ENCODE assay signal across 1 cellular context in the genomic region with DNA sequence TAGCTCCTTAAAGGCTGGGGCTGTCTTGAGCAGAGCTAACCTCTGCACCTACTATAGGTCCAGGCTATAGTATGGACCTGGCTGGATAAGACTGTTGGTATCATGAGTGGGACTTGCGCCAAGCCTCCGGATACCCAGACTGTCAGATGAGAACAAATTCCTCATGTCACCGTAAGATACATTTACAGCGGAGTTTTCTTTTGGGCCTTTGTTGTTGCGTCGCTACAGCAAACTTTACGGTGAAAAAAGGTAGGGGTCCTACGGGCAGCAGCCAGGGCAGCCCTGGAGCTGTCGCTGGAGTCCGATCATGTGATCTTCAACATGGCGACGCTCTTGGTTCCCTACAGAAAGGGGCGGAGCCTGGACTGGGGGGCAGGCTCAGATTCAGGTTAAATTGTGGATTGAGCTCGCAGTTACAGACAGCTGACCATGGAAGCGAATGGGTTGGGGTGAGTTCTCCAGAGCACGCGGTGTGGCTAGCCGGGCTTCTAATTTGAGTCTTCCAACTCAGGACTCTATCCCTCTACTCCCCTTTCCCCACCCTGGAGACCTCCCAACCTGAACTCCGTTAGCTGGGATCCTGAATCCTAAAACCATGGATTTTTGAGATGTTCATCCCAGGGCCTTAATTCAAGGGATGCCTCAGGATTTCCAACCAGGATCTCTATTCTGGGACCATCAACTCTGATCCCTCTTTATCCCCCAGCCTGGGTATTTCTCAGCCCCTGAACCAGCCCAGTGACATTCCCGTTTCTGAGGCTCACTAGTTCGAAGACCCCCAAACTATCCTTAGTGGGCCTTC.
TF ChIP-seq lines count a peak whose summit lies in the region.

A gene (plus strand): TSS at position 418 of the 802 bp plus-strand sequence. CDS start 12 bp downstream, at position 430.

TF ChIP-seq in H1, 55 proteins besides CTCF, POLR2A, EP300 and RAD21:
- TF ChIP-seq, protein P1, sequence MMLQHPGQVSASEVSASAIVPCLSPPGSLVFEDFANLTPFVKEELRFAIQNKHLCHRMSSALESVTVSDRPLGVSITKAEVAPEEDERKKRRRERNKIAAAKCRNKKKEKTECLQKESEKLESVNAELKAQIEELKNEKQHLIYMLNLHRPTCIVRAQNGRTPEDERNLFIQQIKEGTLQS (IDR thresholded peaks at IDR 0.05; ENCODE audit: insufficient read depth, low read depth, low read length) = peak; percentile 76
- TF ChIP-seq CREB1 (IDR thresholded peaks at IDR 0.05) (peak; percentile 74), MAFK (IDR thresholded peaks at IDR 0.05; ENCODE audit: low read depth, low read length) (peak; percentile 94), PHF8 (conservative IDR thresholded peaks at IDR 0.05; ENCODE audit: low read depth, low read length) (peak; percentile 61), SIN3A (conservative IDR thresholded peaks at IDR 0.05 in 1 of 2, IDR thresholded peaks at IDR 0.05 in 1 of 2; ENCODE audit: low read depth in 1 of 2, low read length in 2 of 2) (peak; percentile 97 to 98), KDM4A (IDR thresholded peaks at IDR 0.05; ENCODE audit: low read depth, low read length, severe bottlenecking) (peak; percentile 37), TBP (IDR thresholded peaks at IDR 0.05; ENCODE audit: low read depth, low read length) (peak; percentile 85), SP4 (IDR thresholded peaks at IDR 0.05; ENCODE audit: low read length) (peak; percentile 99), POLR2AphosphoS5 (IDR thresholded peaks at IDR 0.05; ENCODE audit: low read depth, low read length) (peak; percentile 79), BRCA1 (IDR thresholded peaks at IDR 0.05; ENCODE audit: low read depth, low read length) (no peak), EGR1 (IDR thresholded peaks at IDR 0.05; ENCODE audit: borderline replicate concordance, low read depth, low read length) (peak; percentile 79), CHD2 (IDR thresholded peaks at IDR 0.05; ENCODE audit: low read length) (no peak), YY1 (IDR thresholded peaks at IDR 0.05; ENCODE audit: low read depth, low read length) (peak; percentile 99), ASH2L (IDR thresholded peaks at IDR 0.05; ENCODE audit: low read length) (peak; percentile 51), EZH2 (IDR thresholded peaks at IDR 0.05; ENCODE audit: low read depth, low read length, severe bottlenecking) (no peak), KDM5A (IDR thresholded peaks at IDR 0.05; ENCODE audit: low read length) (peak; percentile 35; the same call in 1 of the 2 replicates), TAF7 (optimal IDR thresholded peaks at IDR 0.05; ENCODE audit: borderline replicate concordance, low read depth, low read length) (peak; percentile 81), HDAC2 (IDR thresholded peaks at IDR 0.05; ENCODE audit: borderline replicate concordance in 1 of 2, low read depth in 2 of 2, low read length in 2 of 2) (0 out of 4 replicates have a peak, but pooled peaks of 1 of the 2 experiments have one; percentile 57), SP1 (IDR thresholded peaks at IDR 0.05; ENCODE audit: low read depth, low read length) (peak; percentile 93), TEAD4 (IDR thresholded peaks at IDR 0.05; ENCODE audit: low read depth, low read length) (no peak), KDM1A (IDR thresholded peaks at IDR 0.05; ENCODE audit: borderline replicate concordance, low read length) (no peak), SIX5 (IDR thresholded peaks at IDR 0.05; ENCODE audit: low read depth, low read length) (no peak), TAF1 (IDR thresholded peaks at IDR 0.05; ENCODE audit: low read depth, low read length) (peak; percentile 90)
- TF ChIP-seq, protein P2, sequence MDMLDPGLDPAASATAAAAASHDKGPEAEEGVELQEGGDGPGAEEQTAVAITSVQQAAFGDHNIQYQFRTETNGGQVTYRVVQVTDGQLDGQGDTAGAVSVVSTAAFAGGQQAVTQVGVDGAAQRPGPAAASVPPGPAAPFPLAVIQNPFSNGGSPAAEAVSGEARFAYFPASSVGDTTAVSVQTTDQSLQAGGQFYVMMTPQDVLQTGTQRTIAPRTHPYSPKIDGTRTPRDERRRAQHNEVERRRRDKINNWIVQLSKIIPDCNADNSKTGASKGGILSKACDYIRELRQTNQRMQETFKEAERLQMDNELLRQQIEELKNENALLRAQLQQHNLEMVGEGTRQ (IDR thresholded peaks at IDR 0.05; ENCODE audit: low read length) = peak; percentile 95
- TF ChIP-seq, protein P3, sequence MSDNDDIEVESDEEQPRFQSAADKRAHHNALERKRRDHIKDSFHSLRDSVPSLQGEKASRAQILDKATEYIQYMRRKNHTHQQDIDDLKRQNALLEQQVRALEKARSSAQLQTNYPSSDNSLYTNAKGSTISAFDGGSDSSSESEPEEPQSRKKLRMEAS (IDR thresholded peaks at IDR 0.05) = peak; percentile 81
- TF ChIP-seq, protein P4, sequence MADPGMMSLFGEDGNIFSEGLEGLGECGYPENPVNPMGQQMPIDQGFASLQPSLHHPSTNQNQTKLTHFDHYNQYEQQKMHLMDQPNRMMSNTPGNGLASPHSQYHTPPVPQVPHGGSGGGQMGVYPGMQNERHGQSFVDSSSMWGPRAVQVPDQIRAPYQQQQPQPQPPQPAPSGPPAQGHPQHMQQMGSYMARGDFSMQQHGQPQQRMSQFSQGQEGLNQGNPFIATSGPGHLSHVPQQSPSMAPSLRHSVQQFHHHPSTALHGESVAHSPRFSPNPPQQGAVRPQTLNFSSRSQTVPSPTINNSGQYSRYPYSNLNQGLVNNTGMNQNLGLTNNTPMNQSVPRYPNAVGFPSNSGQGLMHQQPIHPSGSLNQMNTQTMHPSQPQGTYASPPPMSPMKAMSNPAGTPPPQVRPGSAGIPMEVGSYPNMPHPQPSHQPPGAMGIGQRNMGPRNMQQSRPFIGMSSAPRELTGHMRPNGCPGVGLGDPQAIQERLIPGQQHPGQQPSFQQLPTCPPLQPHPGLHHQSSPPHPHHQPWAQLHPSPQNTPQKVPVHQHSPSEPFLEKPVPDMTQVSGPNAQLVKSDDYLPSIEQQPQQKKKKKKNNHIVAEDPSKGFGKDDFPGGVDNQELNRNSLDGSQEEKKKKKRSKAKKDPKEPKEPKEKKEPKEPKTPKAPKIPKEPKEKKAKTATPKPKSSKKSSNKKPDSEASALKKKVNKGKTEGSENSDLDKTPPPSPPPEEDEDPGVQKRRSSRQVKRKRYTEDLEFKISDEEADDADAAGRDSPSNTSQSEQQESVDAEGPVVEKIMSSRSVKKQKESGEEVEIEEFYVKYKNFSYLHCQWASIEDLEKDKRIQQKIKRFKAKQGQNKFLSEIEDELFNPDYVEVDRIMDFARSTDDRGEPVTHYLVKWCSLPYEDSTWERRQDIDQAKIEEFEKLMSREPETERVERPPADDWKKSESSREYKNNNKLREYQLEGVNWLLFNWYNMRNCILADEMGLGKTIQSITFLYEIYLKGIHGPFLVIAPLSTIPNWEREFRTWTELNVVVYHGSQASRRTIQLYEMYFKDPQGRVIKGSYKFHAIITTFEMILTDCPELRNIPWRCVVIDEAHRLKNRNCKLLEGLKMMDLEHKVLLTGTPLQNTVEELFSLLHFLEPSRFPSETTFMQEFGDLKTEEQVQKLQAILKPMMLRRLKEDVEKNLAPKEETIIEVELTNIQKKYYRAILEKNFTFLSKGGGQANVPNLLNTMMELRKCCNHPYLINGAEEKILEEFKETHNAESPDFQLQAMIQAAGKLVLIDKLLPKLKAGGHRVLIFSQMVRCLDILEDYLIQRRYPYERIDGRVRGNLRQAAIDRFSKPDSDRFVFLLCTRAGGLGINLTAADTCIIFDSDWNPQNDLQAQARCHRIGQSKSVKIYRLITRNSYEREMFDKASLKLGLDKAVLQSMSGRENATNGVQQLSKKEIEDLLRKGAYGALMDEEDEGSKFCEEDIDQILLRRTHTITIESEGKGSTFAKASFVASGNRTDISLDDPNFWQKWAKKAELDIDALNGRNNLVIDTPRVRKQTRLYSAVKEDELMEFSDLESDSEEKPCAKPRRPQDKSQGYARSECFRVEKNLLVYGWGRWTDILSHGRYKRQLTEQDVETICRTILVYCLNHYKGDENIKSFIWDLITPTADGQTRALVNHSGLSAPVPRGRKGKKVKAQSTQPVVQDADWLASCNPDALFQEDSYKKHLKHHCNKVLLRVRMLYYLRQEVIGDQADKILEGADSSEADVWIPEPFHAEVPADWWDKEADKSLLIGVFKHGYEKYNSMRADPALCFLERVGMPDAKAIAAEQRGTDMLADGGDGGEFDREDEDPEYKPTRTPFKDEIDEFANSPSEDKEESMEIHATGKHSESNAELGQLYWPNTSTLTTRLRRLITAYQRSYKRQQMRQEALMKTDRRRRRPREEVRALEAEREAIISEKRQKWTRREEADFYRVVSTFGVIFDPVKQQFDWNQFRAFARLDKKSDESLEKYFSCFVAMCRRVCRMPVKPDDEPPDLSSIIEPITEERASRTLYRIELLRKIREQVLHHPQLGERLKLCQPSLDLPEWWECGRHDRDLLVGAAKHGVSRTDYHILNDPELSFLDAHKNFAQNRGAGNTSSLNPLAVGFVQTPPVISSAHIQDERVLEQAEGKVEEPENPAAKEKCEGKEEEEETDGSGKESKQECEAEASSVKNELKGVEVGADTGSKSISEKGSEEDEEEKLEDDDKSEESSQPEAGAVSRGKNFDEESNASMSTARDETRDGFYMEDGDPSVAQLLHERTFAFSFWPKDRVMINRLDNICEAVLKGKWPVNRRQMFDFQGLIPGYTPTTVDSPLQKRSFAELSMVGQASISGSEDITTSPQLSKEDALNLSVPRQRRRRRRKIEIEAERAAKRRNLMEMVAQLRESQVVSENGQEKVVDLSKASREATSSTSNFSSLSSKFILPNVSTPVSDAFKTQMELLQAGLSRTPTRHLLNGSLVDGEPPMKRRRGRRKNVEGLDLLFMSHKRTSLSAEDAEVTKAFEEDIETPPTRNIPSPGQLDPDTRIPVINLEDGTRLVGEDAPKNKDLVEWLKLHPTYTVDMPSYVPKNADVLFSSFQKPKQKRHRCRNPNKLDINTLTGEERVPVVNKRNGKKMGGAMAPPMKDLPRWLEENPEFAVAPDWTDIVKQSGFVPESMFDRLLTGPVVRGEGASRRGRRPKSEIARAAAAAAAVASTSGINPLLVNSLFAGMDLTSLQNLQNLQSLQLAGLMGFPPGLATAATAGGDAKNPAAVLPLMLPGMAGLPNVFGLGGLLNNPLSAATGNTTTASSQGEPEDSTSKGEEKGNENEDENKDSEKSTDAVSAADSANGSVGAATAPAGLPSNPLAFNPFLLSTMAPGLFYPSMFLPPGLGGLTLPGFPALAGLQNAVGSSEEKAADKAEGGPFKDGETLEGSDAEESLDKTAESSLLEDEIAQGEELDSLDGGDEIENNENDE (IDR thresholded peaks at IDR 0.05; ENCODE audit: insufficient replicate concordance, low read length) = peak; percentile 99
